Comparison of ENCODE assay signal across 8 cellular contexts in genomic region chr5:139708877-139709586, GRCh38.
DNase-seq lines count a peak whose midpoint lies in the region; ATAC-seq, FAIRE-seq and TF ChIP-seq lines count a peak whose summit lies in the region.

No MANE protein-coding gene starts in this region.

- H3K4me1 ChIP-seq in esophagus squamous epithelium (peaks cover 28 to 40% (median 29%) of the 10 kb centered on the region in 3 donors), muscle layer of colon (ENCODE audit: insufficient read depth, low read length) (peaks cover 21% of the 10 kb centered on the region)

- 37 to 66% methylated on average over 2 to 6 of the region's 44 CpGs for WGBS in esophagus squamous epithelium, 2 donors

- H3K4me3 Mint-ChIP-seq in stimulated activated naive CD8-positive, alpha-beta T cell treated with anti-CD3 and anti-CD28 coated beads, Interleukin-15, amount 100 ng/mL, for 72 hours: peak overlapping the region in 1 of 2 donors; percentile 34

- intact Hi-C loops in esophagus squamous epithelium (cut with DNase I): no loop called here

- H3K36me3 ChIP-seq in esophagus squamous epithelium (no peaks in the 10 kb centered on the region), muscle layer of colon (ENCODE audit: insufficient read depth, low read length) (no peaks in the 10 kb centered on the region)

- peak overlapping the region; percentile 7 to 73 (median 44) for H3K4me3 ChIP-seq in esophagus squamous epithelium
- H3K4me3 ChIP-seq in muscle layer of colon (ENCODE audit: low read depth in 1 of 2, low read length in 2 of 2): peak overlapping the region in 1 of 2 donors; percentile 41

- H3K27me3 Mint-ChIP-seq in stimulated activated naive CD8-positive, alpha-beta T cell treated with anti-CD3 and anti-CD28 coated beads, Interleukin-15, amount 100 ng/mL, for 72 hours: no peaks in the 10 kb centered on the region

- peak overlapping the region; percentile 1 to 73 (median 55) for H3K27ac ChIP-seq in esophagus squamous epithelium
- peak overlapping the region; percentile 60 for H3K27ac ChIP-seq in muscle layer of colon (ENCODE audit: low read depth, low read length)

- peaks cover 68% of the 10 kb centered on the region for H3K4me1 Mint-ChIP-seq in stimulated activated naive CD8-positive, alpha-beta T cell treated with anti-CD3 and anti-CD28 coated beads, Interleukin-15, amount 100 ng/mL, for 72 hours

- no peak for DNase-seq in stimulated activated naive CD8-positive, alpha-beta T cell treated with anti-CD3 and anti-CD28 coated beads, Interleukin-15, amount 100 ng/mL, for 72 hours
- no peak for DNase-seq in stimulated activated naive CD8-positive, alpha-beta T cell treated with anti-CD3 and anti-CD28 coated beads, Interleukin-15, Interleukin-2, amounts not matched to agents 100 U/mL and 50 U/mL, for 24 hours
- DNase-seq in RCC 7860 (ENCODE audit: low spot score) (peak; percentile 99), esophagus squamous epithelium (lab: John Stamatoyannopoulos, UW) (no peak), NCI-H1105 (lab: John Stamatoyannopoulos, UW) (no peak), HuH-7 (ENCODE audit: low spot score) (no peak), cortex of kidney (lab: John Stamatoyannopoulos, UW) (no peak)

- no peak for TF ChIP-seq POLR2A in esophagus squamous epithelium (IDR thresholded peaks at IDR 0.05)

- peak; percentile 94 for FAIRE-seq in RCC 7860 (lab: Jason Lieb, UNC)

- peak; percentile 4 for ATAC-seq in stimulated activated naive CD8-positive, alpha-beta T cell treated with anti-CD3 and anti-CD28 coated beads, Interleukin-15, amount 100 ng/mL, for 72 hours
- ATAC-seq in stimulated activated naive CD8-positive, alpha-beta T cell treated with anti-CD3 and anti-CD28 coated beads, Interleukin-15, Interleukin-2, amounts not matched to agents 100 U/mL and 50 U/mL, for 24 hours: no peak

- H3K27me3 ChIP-seq in esophagus squamous epithelium: peaks cover 0 to 37% (median 4%) of the 10 kb centered on the region in 4 donors
- peaks cover 0 to 20% of the 10 kb centered on the region in 2 donors for H3K27me3 ChIP-seq in muscle layer of colon (ENCODE audit: control insufficient read depth in 1 of 2, insufficient read depth in 2 of 2, low read length in 2 of 2)

- no peak for TF ChIP-seq CTCF in esophagus squamous epithelium (IDR thresholded peaks at IDR 0.05)

- H3K27ac Mint-ChIP-seq in stimulated activated naive CD8-positive, alpha-beta T cell treated with anti-CD3 and anti-CD28 coated beads, Interleukin-15, amount 100 ng/mL, for 72 hours: no peak overlapping the region

- H3K9me3 ChIP-seq in esophagus squamous epithelium (peaks cover 0 to 5% (median 0%) of the 10 kb centered on the region in 3 donors), muscle layer of colon (ENCODE audit: low read length) (no peaks in the 10 kb centered on the region)

- no peak overlapping the region for H3K9ac ChIP-seq in muscle layer of colon (ENCODE audit: low read length)

- no peaks in the 10 kb centered on the region for H3K9me3 Mint-ChIP-seq in stimulated activated naive CD8-positive, alpha-beta T cell treated with anti-CD3 and anti-CD28 coated beads, Interleukin-15, amount 100 ng/mL, for 72 hours
